In genomic region chr17:31687505-31688126, GRCh38 we compare ENCODE assay signal across 16 cellular contexts.
"Had no signal": no experiment of that assay in that cellular context is flagged by ENCODE, and none has a peak within 500 bp of the region (broad histone marks: within the 10 kb centered on the region; RNA-seq: fewer than 3 reads in every experiment).

No MANE protein-coding gene starts in this region.

- H3K9me3 ChIP-seq: mucosa of descending colon, neutrophil, prostate gland, right lobe of liver, upper lobe of right lung had no signal

- H3K4me3 ChIP-seq: lung, mucosa of descending colon, prostate gland, right lobe of liver, upper lobe of right lung had no signal

- DNase-seq: activated T-cell treated with anti-CD3 and anti-CD28 coated beads, Interleukin-2, amount 50 U/mL, for 1 hour; caudate nucleus; cortex of kidney; effector memory CD4-positive, alpha-beta T cell; erythroblast; hypothalamus; mucosa of descending colon; naive thymus-derived CD8-positive, alpha-beta T cell; right lobe of liver; stimulated activated naive CD4-positive, alpha-beta T cell; upper lobe of right lung had no signal

- H3K4me3 Mint-ChIP-seq: activated naive CD4-positive, alpha-beta T cell treated with anti-CD3 and anti-CD28 coated beads, Interleukin-2, amount 50 U/mL, for 24 hours; naive thymus-derived CD8-positive, alpha-beta T cell; T-helper 1 cell treated with Interleukin-12 subunit alpha and Interleukin-12 subunit beta and Interleukin-4 antibody, amounts not matched to agents 30 μg/mL and 1 μg/mL, for 36 hours had no signal

- H3K36me3 Mint-ChIP-seq: activated naive CD4-positive, alpha-beta T cell treated with anti-CD3 and anti-CD28 coated beads, Interleukin-2, amount 50 U/mL, for 24 hours; naive thymus-derived CD8-positive, alpha-beta T cell had no signal

- H3K27me3 ChIP-seq: neutrophil, right lobe of liver, upper lobe of right lung had no signal

- H3K4me1 ChIP-seq: prostate gland, right lobe of liver, upper lobe of right lung had no signal

- H3K27ac Mint-ChIP-seq: activated naive CD4-positive, alpha-beta T cell treated with anti-CD3 and anti-CD28 coated beads, Interleukin-2, amount 50 U/mL, for 24 hours; naive thymus-derived CD8-positive, alpha-beta T cell; T-helper 1 cell treated with Interleukin-12 subunit alpha and Interleukin-12 subunit beta and Interleukin-4 antibody, amounts not matched to agents 30 μg/mL and 1 μg/mL, for 36 hours had no signal

- ATAC-seq: mucosa of descending colon; naive thymus-derived CD8-positive, alpha-beta T cell; right lobe of liver; upper lobe of right lung had no signal

- H3K4me1 Mint-ChIP-seq: activated naive CD4-positive, alpha-beta T cell treated with anti-CD3 and anti-CD28 coated beads, Interleukin-2, amount 50 U/mL, for 24 hours; naive thymus-derived CD8-positive, alpha-beta T cell had no signal

- H3K9me3 Mint-ChIP-seq: activated naive CD4-positive, alpha-beta T cell treated with anti-CD3 and anti-CD28 coated beads, Interleukin-2, amount 50 U/mL, for 24 hours; naive thymus-derived CD8-positive, alpha-beta T cell; T-helper 1 cell treated with Interleukin-12 subunit alpha and Interleukin-12 subunit beta and Interleukin-4 antibody, amounts not matched to agents 30 μg/mL and 1 μg/mL, for 36 hours had no signal

- H3K36me3 ChIP-seq: neutrophil, prostate gland, right lobe of liver, upper lobe of right lung had no signal

- H3K27ac ChIP-seq: neutrophil, prostate gland, right lobe of liver, upper lobe of right lung had no signal
